1 cellular context compared by ENCODE assay signal in the genomic region with DNA sequence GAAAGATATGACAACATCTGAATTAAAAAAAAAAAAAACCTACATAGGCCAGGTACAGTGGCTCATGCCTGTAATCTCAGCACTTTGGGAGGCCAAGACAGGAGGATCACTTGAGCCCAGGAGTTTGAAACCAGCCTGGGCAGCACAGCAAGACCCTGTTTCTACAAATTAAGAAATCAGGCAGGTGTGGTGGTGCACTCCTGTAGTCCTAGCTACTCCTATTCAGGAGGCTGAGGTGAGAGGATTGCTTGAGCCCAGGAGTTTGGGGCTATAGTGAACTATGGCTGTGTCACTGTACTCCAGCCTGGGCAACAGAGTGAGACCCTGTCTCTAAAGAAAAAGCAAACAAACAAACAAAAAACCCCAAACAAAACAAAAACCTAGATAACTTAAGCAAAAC. TPM values are rescaled to one million over a fixed set of nuclear protein-coding genes. Genes with fewer than 3 reads are reported as not detected.
"Had no signal": no experiment of that assay in that cellular context is flagged by ENCODE, and none has a peak within 500 bp of the region (broad histone marks: within the 10 kb centered on the region; RNA-seq: fewer than 3 reads in every experiment).

No MANE protein-coding gene starts in this region.

RNA-seq across cellular contexts. Expression of gene MAP7D2, which starts 45.8 kb away (rescaled TPM):
- total RNA-seq: fibroblast of villous mesenchyme had no signal
